Comparison of ENCODE assay signal across 1 cellular context in the genomic region with DNA sequence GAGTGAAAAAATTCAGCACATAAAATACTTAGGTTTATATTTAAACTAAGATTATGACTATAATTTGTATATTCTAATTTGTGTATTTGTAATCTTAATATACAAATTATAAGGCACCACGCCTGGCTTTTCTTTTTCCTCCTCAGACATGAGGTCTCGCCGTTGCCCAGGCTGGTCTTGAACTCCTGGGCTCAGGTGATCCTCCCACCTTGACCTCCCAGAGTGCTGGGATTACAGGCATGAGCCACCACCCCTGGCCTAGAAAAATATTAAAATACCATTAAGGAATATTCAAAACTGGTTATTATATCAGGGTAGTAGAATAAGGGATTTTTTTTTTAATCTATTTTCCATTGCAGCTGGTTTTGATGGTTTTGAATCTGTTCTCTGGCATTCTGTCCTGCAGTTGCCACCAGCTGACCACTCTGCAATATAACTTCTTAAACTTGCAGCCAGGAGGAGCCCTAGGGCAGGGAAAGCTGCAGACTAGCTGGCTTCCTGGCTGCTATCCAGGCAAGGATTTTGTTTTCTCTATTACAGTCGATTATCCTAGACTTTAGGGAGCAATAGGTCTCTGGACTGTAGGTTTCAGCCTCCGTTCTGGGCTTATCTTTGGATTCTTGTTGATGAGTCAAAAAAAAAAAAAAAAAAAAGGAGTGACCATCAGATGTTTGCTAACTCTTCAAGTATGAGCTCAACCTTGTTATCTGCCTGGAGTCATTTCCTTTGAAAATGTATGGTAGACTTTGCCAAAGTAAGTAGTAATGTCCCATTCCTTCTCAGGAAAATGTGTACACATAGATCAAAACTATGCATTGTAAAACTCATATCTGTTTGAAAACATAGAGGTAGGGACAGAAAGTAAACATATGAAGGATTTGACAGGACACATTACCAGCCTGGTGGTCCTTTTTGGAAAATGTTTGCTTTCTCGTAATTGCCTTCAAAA.
A peak's percentile ranks its signal among the peaks of the same experiment; 100 is the strongest.
TF ChIP-seq lines count a peak whose summit lies in the region.

No MANE protein-coding gene starts in this region.

TF ChIP-seq in HepG2, 621 proteins besides CTCF, POLR2A, EP300 and RAD21 (continued from another document and continues in another):
- TF ChIP-seq, protein P1, sequence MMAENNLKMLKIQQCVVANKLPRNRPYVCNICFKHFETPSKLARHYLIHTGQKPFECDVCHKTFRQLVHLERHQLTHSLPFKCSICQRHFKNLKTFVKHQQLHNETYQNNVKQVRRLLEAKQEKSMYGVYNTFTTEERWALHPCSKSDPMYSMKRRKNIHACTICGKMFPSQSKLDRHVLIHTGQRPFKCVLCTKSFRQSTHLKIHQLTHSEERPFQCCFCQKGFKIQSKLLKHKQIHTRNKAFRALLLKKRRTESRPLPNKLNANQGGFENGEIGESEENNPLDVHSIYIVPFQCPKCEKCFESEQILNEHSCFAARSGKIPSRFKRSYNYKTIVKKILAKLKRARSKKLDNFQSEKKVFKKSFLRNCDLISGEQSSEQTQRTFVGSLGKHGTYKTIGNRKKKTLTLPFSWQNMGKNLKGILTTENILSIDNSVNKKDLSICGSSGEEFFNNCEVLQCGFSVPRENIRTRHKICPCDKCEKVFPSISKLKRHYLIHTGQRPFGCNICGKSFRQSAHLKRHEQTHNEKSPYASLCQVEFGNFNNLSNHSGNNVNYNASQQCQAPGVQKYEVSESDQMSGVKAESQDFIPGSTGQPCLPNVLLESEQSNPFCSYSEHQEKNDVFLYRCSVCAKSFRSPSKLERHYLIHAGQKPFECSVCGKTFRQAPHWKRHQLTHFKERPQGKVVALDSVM (CRISPR knock-in tag; IDR thresholded peaks at IDR 0.05) = no peak
- TF ChIP-seq ELF3 (CRISPR knock-in tag; IDR thresholded peaks at IDR 0.05) = no peak
- no peak for TF ChIP-seq ZNF282 (IDR thresholded peaks at IDR 0.05; ENCODE audit: partially characterized antibody)
- TF ChIP-seq NKX3-1 (CRISPR knock-in tag; IDR thresholded peaks at IDR 0.05) = peak; percentile 21; the same call in 1 of the 2 replicates
- no peak for TF ChIP-seq ZFYVE20 (CRISPR knock-in tag; IDR thresholded peaks at IDR 0.05; ENCODE audit: borderline replicate concordance, low read depth)
- peak; percentile 24; the same call in 1 of the 2 replicates for TF ChIP-seq HMG20A (CRISPR knock-in tag; IDR thresholded peaks at IDR 0.05; ENCODE audit: borderline replicate concordance)
- TF ChIP-seq TOPORS (CRISPR knock-in tag; IDR thresholded peaks at IDR 0.05) = no peak
- no peak for TF ChIP-seq ZNF780A (CRISPR knock-in tag; IDR thresholded peaks at IDR 0.05)
- no peak for TF ChIP-seq EED (CRISPR knock-in tag; IDR thresholded peaks at IDR 0.05)
- no peak for TF ChIP-seq PRPF4 (IDR thresholded peaks at IDR 0.05; ENCODE audit: low read depth, low read length, poor library complexity, severe bottlenecking)
- TF ChIP-seq ARID2 (CRISPR knock-in tag; IDR thresholded peaks at IDR 0.05; ENCODE audit: borderline replicate concordance) = no peak
- no peak for TF ChIP-seq ZNF660 (CRISPR knock-in tag; IDR thresholded peaks at IDR 0.05; ENCODE audit: borderline replicate concordance, low read depth)
- TF ChIP-seq, protein P2, sequence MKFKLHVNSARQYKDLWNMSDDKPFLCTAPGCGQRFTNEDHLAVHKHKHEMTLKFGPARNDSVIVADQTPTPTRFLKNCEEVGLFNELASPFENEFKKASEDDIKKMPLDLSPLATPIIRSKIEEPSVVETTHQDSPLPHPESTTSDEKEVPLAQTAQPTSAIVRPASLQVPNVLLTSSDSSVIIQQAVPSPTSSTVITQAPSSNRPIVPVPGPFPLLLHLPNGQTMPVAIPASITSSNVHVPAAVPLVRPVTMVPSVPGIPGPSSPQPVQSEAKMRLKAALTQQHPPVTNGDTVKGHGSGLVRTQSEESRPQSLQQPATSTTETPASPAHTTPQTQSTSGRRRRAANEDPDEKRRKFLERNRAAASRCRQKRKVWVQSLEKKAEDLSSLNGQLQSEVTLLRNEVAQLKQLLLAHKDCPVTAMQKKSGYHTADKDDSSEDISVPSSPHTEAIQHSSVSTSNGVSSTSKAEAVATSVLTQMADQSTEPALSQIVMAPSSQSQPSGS (CRISPR knock-in tag; IDR thresholded peaks at IDR 0.05) = no peak
- no peak for TF ChIP-seq ZSCAN31 (CRISPR knock-in tag; IDR thresholded peaks at IDR 0.05; ENCODE audit: low read depth)
- TF ChIP-seq PLRG1 (conservative IDR thresholded peaks at IDR 0.05) = no peak
- TF ChIP-seq ZNF788 (CRISPR knock-in tag; IDR thresholded peaks at IDR 0.05; ENCODE audit: borderline replicate concordance) = no peak
- TF ChIP-seq ZNF253 (CRISPR knock-in tag; IDR thresholded peaks at IDR 0.05; ENCODE audit: borderline replicate concordance) = no peak
- TF ChIP-seq RFXAP (CRISPR knock-in tag; IDR thresholded peaks at IDR 0.05; ENCODE audit: borderline replicate concordance) = peak; percentile 30; the same call in 1 of the 2 replicates
- TF ChIP-seq, protein P3, sequence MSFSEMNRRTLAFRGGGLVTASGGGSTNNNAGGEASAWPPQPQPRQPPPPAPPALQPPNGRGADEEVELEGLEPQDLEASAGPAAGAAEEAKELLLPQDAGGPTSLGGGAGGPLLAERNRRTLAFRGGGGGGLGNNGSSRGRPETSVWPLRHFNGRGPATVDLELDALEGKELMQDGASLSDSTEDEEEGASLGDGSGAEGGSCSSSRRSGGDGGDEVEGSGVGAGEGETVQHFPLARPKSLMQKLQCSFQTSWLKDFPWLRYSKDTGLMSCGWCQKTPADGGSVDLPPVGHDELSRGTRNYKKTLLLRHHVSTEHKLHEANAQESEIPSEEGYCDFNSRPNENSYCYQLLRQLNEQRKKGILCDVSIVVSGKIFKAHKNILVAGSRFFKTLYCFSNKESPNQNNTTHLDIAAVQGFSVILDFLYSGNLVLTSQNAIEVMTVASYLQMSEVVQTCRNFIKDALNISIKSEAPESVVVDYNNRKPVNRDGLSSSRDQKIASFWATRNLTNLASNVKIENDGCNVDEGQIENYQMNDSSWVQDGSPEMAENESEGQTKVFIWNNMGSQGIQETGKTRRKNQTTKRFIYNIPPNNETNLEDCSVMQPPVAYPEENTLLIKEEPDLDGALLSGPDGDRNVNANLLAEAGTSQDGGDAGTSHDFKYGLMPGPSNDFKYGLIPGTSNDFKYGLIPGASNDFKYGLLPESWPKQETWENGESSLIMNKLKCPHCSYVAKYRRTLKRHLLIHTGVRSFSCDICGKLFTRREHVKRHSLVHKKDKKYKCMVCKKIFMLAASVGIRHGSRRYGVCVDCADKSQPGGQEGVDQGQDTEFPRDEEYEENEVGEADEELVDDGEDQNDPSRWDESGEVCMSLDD (CRISPR knock-in tag; IDR thresholded peaks at IDR 0.05; ENCODE audit: borderline replicate concordance) = no peak
- TF ChIP-seq, protein P4, sequence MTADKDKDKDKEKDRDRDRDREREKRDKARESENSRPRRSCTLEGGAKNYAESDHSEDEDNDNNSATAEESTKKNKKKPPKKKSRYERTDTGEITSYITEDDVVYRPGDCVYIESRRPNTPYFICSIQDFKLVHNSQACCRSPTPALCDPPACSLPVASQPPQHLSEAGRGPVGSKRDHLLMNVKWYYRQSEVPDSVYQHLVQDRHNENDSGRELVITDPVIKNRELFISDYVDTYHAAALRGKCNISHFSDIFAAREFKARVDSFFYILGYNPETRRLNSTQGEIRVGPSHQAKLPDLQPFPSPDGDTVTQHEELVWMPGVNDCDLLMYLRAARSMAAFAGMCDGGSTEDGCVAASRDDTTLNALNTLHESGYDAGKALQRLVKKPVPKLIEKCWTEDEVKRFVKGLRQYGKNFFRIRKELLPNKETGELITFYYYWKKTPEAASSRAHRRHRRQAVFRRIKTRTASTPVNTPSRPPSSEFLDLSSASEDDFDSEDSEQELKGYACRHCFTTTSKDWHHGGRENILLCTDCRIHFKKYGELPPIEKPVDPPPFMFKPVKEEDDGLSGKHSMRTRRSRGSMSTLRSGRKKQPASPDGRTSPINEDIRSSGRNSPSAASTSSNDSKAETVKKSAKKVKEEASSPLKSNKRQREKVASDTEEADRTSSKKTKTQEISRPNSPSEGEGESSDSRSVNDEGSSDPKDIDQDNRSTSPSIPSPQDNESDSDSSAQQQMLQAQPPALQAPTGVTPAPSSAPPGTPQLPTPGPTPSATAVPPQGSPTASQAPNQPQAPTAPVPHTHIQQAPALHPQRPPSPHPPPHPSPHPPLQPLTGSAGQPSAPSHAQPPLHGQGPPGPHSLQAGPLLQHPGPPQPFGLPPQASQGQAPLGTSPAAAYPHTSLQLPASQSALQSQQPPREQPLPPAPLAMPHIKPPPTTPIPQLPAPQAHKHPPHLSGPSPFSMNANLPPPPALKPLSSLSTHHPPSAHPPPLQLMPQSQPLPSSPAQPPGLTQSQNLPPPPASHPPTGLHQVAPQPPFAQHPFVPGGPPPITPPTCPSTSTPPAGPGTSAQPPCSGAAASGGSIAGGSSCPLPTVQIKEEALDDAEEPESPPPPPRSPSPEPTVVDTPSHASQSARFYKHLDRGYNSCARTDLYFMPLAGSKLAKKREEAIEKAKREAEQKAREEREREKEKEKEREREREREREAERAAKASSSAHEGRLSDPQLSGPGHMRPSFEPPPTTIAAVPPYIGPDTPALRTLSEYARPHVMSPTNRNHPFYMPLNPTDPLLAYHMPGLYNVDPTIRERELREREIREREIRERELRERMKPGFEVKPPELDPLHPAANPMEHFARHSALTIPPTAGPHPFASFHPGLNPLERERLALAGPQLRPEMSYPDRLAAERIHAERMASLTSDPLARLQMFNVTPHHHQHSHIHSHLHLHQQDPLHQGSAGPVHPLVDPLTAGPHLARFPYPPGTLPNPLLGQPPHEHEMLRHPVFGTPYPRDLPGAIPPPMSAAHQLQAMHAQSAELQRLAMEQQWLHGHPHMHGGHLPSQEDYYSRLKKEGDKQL (CRISPR knock-in tag; IDR thresholded peaks at IDR 0.05; ENCODE audit: low read depth) = peak; percentile 34; the same call in 1 of the 2 replicates
- TF ChIP-seq ZSCAN30 (CRISPR knock-in tag; IDR thresholded peaks at IDR 0.05) = no peak
- TF ChIP-seq MED13 (CRISPR knock-in tag; IDR thresholded peaks at IDR 0.05) = no peak
- TF ChIP-seq HOXA5 (CRISPR knock-in tag; IDR thresholded peaks at IDR 0.05) = peak; percentile 54; the same call in 1 of the 2 replicates
- TF ChIP-seq ZNF496 (CRISPR knock-in tag; IDR thresholded peaks at IDR 0.05; ENCODE audit: insufficient replicate concordance) = no peak
- no peak for TF ChIP-seq HNRNPK (IDR thresholded peaks at IDR 0.05; ENCODE audit: low read depth, low read length, poor library complexity, severe bottlenecking)
- TF ChIP-seq ZFAT (CRISPR knock-in tag; conservative IDR thresholded peaks at IDR 0.05) = no peak
- no peak for TF ChIP-seq ZNF143 (CRISPR knock-in tag; IDR thresholded peaks at IDR 0.05)
- TF ChIP-seq HDAC2 (CRISPR knock-in tag; IDR thresholded peaks at IDR 0.05) = peak; percentile 14; the same call in 1 of the 2 replicates
- TF ChIP-seq, protein P5, sequence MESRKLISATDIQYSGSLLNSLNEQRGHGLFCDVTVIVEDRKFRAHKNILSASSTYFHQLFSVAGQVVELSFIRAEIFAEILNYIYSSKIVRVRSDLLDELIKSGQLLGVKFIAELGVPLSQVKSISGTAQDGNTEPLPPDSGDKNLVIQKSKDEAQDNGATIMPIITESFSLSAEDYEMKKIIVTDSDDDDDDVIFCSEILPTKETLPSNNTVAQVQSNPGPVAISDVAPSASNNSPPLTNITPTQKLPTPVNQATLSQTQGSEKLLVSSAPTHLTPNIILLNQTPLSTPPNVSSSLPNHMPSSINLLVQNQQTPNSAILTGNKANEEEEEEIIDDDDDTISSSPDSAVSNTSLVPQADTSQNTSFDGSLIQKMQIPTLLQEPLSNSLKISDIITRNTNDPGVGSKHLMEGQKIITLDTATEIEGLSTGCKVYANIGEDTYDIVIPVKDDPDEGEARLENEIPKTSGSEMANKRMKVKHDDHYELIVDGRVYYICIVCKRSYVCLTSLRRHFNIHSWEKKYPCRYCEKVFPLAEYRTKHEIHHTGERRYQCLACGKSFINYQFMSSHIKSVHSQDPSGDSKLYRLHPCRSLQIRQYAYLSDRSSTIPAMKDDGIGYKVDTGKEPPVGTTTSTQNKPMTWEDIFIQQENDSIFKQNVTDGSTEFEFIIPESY (CRISPR knock-in tag; IDR thresholded peaks at IDR 0.05) = peak; percentile 52; the same call in 1 of the 2 replicates
- no peak for TF ChIP-seq KDM6A (CRISPR knock-in tag; IDR thresholded peaks at IDR 0.05; ENCODE audit: low read depth)
- TF ChIP-seq SMARCE1 (IDR thresholded peaks at IDR 0.05; ENCODE audit: borderline replicate concordance) = no peak
- no peak for TF ChIP-seq SOX13 (IDR thresholded peaks at IDR 0.05)
- peak in 1 of 2 experiments; percentile 10; a peak in 1 of 4 replicates for TF ChIP-seq SOX13 (CRISPR knock-in tag; conservative IDR thresholded peaks at IDR 0.05 in 1 of 2, IDR thresholded peaks at IDR 0.05 in 1 of 2)
- TF ChIP-seq ARNTL (CRISPR knock-in tag; IDR thresholded peaks at IDR 0.05) = peak; percentile 34; the same call in 1 of the 2 replicates
- TF ChIP-seq ZKSCAN1 (IDR thresholded peaks at IDR 0.05; ENCODE audit: low read length) = no peak
- no peak for TF ChIP-seq TCF12 (IDR thresholded peaks at IDR 0.05)
- no peak for TF ChIP-seq TCF12 (CRISPR knock-in tag; IDR thresholded peaks at IDR 0.05)
- no peak for TF ChIP-seq ZNF350 (CRISPR knock-in tag; IDR thresholded peaks at IDR 0.05; ENCODE audit: borderline replicate concordance, low read depth)
- no peak for TF ChIP-seq IKZF4 (CRISPR knock-in tag; IDR thresholded peaks at IDR 0.05; ENCODE audit: borderline replicate concordance, low read depth, not compliant biosample characterization)
- no peak for TF ChIP-seq SP2 (CRISPR knock-in tag; IDR thresholded peaks at IDR 0.05)
- no peak for TF ChIP-seq MYC (CRISPR knock-in tag; IDR thresholded peaks at IDR 0.05; ENCODE audit: borderline replicate concordance)
- no peak for TF ChIP-seq BHLHE40 (IDR thresholded peaks at IDR 0.05; ENCODE audit: low read length)
- TF ChIP-seq, protein P6, sequence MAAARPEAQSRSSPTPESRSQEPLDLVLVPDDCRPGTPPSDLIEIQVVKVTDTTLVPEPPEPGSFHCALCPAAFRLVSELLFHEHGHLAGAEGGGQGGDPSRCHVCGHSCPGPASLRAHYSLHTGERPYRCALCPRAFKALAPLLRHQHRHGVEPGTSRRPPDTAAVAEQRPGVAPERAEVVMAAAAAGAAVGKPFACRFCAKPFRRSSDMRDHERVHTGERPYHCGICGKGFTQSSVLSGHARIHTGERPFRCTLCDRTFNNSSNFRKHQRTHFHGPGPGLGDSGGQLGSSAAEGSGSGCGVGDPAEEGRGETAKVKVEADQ (CRISPR knock-in tag; IDR thresholded peaks at IDR 0.05; ENCODE audit: borderline replicate concordance) = no peak
- TF ChIP-seq, protein P7, sequence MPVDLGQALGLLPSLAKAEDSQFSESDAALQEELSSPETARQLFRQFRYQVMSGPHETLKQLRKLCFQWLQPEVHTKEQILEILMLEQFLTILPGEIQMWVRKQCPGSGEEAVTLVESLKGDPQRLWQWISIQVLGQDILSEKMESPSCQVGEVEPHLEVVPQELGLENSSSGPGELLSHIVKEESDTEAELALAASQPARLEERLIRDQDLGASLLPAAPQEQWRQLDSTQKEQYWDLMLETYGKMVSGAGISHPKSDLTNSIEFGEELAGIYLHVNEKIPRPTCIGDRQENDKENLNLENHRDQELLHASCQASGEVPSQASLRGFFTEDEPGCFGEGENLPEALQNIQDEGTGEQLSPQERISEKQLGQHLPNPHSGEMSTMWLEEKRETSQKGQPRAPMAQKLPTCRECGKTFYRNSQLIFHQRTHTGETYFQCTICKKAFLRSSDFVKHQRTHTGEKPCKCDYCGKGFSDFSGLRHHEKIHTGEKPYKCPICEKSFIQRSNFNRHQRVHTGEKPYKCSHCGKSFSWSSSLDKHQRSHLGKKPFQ (CRISPR knock-in tag; IDR thresholded peaks at IDR 0.05; ENCODE audit: insufficient replicate concordance) = no peak
- no peak for TF ChIP-seq ZZZ3 (CRISPR knock-in tag; IDR thresholded peaks at IDR 0.05; ENCODE audit: borderline replicate concordance)
- peak; percentile 47; the same call in 1 of the 2 replicates for TF ChIP-seq FOXJ3 (CRISPR knock-in tag; IDR thresholded peaks at IDR 0.05; ENCODE audit: borderline replicate concordance)
- TF ChIP-seq GATA4 (IDR thresholded peaks at IDR 0.05; ENCODE audit: borderline replicate concordance, low read depth) = no peak
